ENCODE assay signal across 1 cellular context in the genomic region with DNA sequence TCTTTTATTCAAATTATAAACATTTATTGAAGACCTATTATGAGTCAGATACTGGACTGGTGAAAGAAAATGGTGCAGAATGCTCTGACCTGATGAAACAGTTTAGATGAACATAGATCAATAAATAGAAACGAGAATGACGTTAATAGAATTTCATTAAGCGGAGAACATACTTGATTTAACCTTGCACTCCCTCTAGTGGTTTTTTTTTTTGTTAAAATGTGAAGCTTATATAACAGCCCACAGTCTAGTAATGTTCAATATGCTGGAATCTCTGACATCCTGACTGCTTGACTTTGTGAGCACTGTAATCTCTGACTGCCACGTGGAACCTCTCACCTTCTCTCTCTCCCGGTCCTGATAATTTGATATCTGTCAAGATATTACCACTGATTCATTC.
TF ChIP-seq lines count a peak whose summit lies in the region.

No MANE protein-coding gene starts in this region.

TF ChIP-seq in GM12878, 131 proteins besides CTCF, POLR2A, EP300 and RAD21:
- TF ChIP-seq, protein P1, sequence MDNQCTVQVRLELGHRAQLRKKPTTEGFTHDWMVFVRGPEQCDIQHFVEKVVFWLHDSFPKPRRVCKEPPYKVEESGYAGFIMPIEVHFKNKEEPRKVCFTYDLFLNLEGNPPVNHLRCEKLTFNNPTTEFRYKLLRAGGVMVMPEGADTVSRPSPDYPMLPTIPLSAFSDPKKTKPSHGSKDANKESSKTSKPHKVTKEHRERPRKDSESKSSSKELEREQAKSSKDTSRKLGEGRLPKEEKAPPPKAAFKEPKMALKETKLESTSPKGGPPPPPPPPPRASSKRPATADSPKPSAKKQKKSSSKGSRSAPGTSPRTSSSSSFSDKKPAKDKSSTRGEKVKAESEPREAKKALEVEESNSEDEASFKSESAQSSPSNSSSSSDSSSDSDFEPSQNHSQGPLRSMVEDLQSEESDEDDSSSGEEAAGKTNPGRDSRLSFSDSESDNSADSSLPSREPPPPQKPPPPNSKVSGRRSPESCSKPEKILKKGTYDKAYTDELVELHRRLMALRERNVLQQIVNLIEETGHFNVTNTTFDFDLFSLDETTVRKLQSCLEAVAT (IDR thresholded peaks at IDR 0.05), result no peak
- TF ChIP-seq SMC3 (IDR thresholded peaks at IDR 0.05; ENCODE audit: borderline replicate concordance, low read length), result peak; percentile 32; the same call in 1 of the 2 replicates
TF ChIP-seq in GM12878: peak in this region for 1.
